In genomic region chr5:140725799-140726471, GRCh38 we compare ENCODE assay signal across 1 cellular context.
TF ChIP-seq lines count a peak whose summit lies in the region.

No MANE protein-coding gene starts in this region.

TF ChIP-seq in HepG2, 621 proteins besides CTCF, POLR2A, EP300 and RAD21 (continued from another document and continues in another):
- TF ChIP-seq ZNF407 (CRISPR knock-in tag; IDR thresholded peaks at IDR 0.05; ENCODE audit: not compliant biosample characterization) (no peak), HDAC2 (CRISPR knock-in tag; IDR thresholded peaks at IDR 0.05) (peak; percentile 49), FIP1L1 (IDR thresholded peaks at IDR 0.05; ENCODE audit: borderline replicate concordance, insufficient read depth, low read depth, low read length) (no peak), ZNF546 (CRISPR knock-in tag; conservative IDR thresholded peaks at IDR 0.05) (no peak), ZBTB10 (CRISPR knock-in tag; IDR thresholded peaks at IDR 0.05; ENCODE audit: borderline replicate concordance) (no peak), ZNF253 (CRISPR knock-in tag; IDR thresholded peaks at IDR 0.05; ENCODE audit: borderline replicate concordance) (no peak), ZNF350 (CRISPR knock-in tag; IDR thresholded peaks at IDR 0.05; ENCODE audit: borderline replicate concordance, low read depth) (peak; percentile 59; the same call in 1 of the 2 replicates), ZNF558 (CRISPR knock-in tag; IDR thresholded peaks at IDR 0.05; ENCODE audit: borderline replicate concordance) (no peak), RFX3 (CRISPR knock-in tag; IDR thresholded peaks at IDR 0.05) (no peak), ZMAT3 (CRISPR knock-in tag; conservative IDR thresholded peaks at IDR 0.05) (no peak), SP2 (CRISPR knock-in tag; IDR thresholded peaks at IDR 0.05) (no peak), RAD51 (IDR thresholded peaks at IDR 0.05; ENCODE audit: borderline replicate concordance) (no peak), TAF1 (CRISPR knock-in tag; IDR thresholded peaks at IDR 0.05) (no peak), MEIS2 (CRISPR knock-in tag; IDR thresholded peaks at IDR 0.05) (0 out of 2 replicates have a peak, but pooled peaks have one; percentile 56), ZNF577 (CRISPR knock-in tag; IDR thresholded peaks at IDR 0.05; ENCODE audit: borderline replicate concordance, low read depth) (no peak), ZNF333 (CRISPR knock-in tag; IDR thresholded peaks at IDR 0.05; ENCODE audit: borderline replicate concordance) (no peak), SRSF9 (IDR thresholded peaks at IDR 0.05; ENCODE audit: borderline replicate concordance, insufficient read depth, low read depth, low read length, poor library complexity, severe bottlenecking) (no peak), SMAD3 (CRISPR knock-in tag; IDR thresholded peaks at IDR 0.05) (peak; percentile 50; the same call in 1 of the 2 replicates), GLI4 (CRISPR knock-in tag; IDR thresholded peaks at IDR 0.05; ENCODE audit: borderline replicate concordance) (no peak), FOSL1 (CRISPR knock-in tag; IDR thresholded peaks at IDR 0.05; ENCODE audit: borderline replicate concordance) (0 out of 2 replicates have a peak, but pooled peaks have one; percentile 46), REXO4 (CRISPR knock-in tag; IDR thresholded peaks at IDR 0.05; ENCODE audit: borderline replicate concordance) (no peak), CREM (IDR thresholded peaks at IDR 0.05) (peak; percentile 96), CREM (CRISPR knock-in tag; IDR thresholded peaks at IDR 0.05) (0 out of 2 replicates have a peak, but pooled peaks have one; percentile 59), E2F2 (CRISPR knock-in tag; IDR thresholded peaks at IDR 0.05; ENCODE audit: borderline replicate concordance) (peak; percentile 70; the same call in 1 of the 2 replicates), ZSCAN25 (CRISPR knock-in tag; IDR thresholded peaks at IDR 0.05) (0 out of 2 replicates have a peak, but pooled peaks have one; percentile 22), ZNF775 (CRISPR knock-in tag; IDR thresholded peaks at IDR 0.05; ENCODE audit: borderline replicate concordance) (no peak), ZNF776 (CRISPR knock-in tag; IDR thresholded peaks at IDR 0.05) (no peak), FOXA3 (CRISPR knock-in tag; IDR thresholded peaks at IDR 0.05) (peak; percentile 49; the same call in 1 of the 2 replicates), SUZ12 (IDR thresholded peaks at IDR 0.05; ENCODE audit: low read depth, low read length) (no peak), ZFY (CRISPR knock-in tag; IDR thresholded peaks at IDR 0.05) (no peak), ARNT (IDR thresholded peaks at IDR 0.05) (no peak), SAP130 (CRISPR knock-in tag; IDR thresholded peaks at IDR 0.05; ENCODE audit: low read depth) (peak; percentile 77), YY1 (IDR thresholded peaks at IDR 0.05; ENCODE audit: insufficient read depth, insufficient replicate concordance, low read depth, low read length) (peak; percentile 33), MBNL3 (CRISPR knock-in tag; conservative IDR thresholded peaks at IDR 0.05) (no peak), ZKSCAN5 (CRISPR knock-in tag; IDR thresholded peaks at IDR 0.05) (no peak), CCAR2 (optimal IDR thresholded peaks at IDR 0.05; ENCODE audit: low read depth, low read length) (no peak), ZNF766 (CRISPR knock-in tag; IDR thresholded peaks at IDR 0.05; ENCODE audit: borderline replicate concordance) (peak; percentile 76; the same call in 1 of the 2 replicates), ZNF30 (CRISPR knock-in tag; IDR thresholded peaks at IDR 0.05) (no peak), HNRNPUL1 (IDR thresholded peaks at IDR 0.05; ENCODE audit: low read depth, low read length) (no peak), ZKSCAN8 (CRISPR knock-in tag; IDR thresholded peaks at IDR 0.05; ENCODE audit: borderline replicate concordance) (peak; percentile 77; the same call in 1 of the 2 replicates), ARID5B (CRISPR knock-in tag; IDR thresholded peaks at IDR 0.05) (peak; percentile 64; the same call in 1 of the 2 replicates), SKI (IDR thresholded peaks at IDR 0.05; ENCODE audit: partially characterized antibody) (peak; percentile 38), ZBTB1 (CRISPR knock-in tag; IDR thresholded peaks at IDR 0.05; ENCODE audit: borderline replicate concordance) (no peak), ZFP91 (CRISPR knock-in tag; IDR thresholded peaks at IDR 0.05; ENCODE audit: borderline replicate concordance) (peak; percentile 44; the same call in 1 of the 2 replicates), HINFP (CRISPR knock-in tag; IDR thresholded peaks at IDR 0.05; ENCODE audit: low read depth) (no peak), ZBTB3 (CRISPR knock-in tag; IDR thresholded peaks at IDR 0.05; ENCODE audit: borderline replicate concordance, low read depth) (no peak), ZNF788 (CRISPR knock-in tag; IDR thresholded peaks at IDR 0.05; ENCODE audit: borderline replicate concordance) (peak; percentile 46; the same call in 1 of the 2 replicates), ZNF335 (CRISPR knock-in tag; IDR thresholded peaks at IDR 0.05) (peak; percentile 23; the same call in 1 of the 2 replicates), EED (CRISPR knock-in tag; IDR thresholded peaks at IDR 0.05) (no peak)
